22 cellular contexts compared by ENCODE assay signal in the genomic region with DNA sequence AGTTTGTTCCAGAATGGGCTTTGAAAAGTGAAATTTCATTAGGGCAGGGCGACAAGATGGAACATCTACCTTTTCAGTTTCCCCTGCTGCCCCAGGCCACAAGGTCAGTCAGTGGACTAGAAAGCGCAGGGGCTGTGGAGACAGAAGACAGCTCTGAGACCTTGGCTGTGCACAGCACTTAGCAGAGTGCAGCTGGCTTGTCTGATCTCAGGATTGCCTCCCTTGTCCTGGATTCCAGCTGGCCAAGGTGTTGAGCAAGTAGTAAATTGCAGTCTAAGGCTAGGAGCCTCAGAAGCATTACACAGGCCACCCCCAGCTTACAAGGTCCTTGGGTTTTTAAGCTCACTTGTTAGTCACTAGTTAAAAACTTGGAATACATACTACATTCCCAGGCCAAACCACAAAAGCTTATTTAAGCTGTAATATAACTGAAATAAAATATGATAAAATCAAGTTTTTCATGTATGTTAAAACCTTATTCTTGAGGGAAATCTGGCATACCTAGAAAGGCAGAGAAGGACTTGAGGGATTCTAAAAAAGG.
A peak's percentile ranks its signal among the peaks of the same experiment; 100 is the strongest.
DNase-seq lines count a peak whose midpoint lies in the region; ATAC-seq and TF ChIP-seq lines count a peak whose summit lies in the region.
"Had no signal": no experiment of that assay in that cellular context is flagged by ENCODE, and none has a peak within 500 bp of the region (broad histone marks: within the 10 kb centered on the region; RNA-seq: fewer than 3 reads in every experiment).

No MANE protein-coding gene starts in this region.

- TF ChIP-seq POLR2A in esophagus muscularis mucosa (IDR thresholded peaks at IDR 0.05; ENCODE audit: low read depth): no peak

- no peaks in the 10 kb centered on the region for H3K9me3 ChIP-seq in esophagus muscularis mucosa
- H3K9me3 ChIP-seq: colonic mucosa, gastrocnemius medialis, left ventricle myocardium inferior, neutrophil, suprapubic skin, vagina had no signal

- H3K27me3 Mint-ChIP-seq in neural crest cell (ENCODE audit: low read depth) (no peaks in the 10 kb centered on the region), CD14-positive monocyte (ENCODE audit: low read depth in 3 of 3) (peaks cover 3 to 6% (median 6%) of the 10 kb centered on the region in 3 donors)

- 77% methylated on average over 2 of the region's 2 CpGs for WGBS in esophagus muscularis mucosa

- H3K4me1 Mint-ChIP-seq in neural crest cell (no peaks in the 10 kb centered on the region), CD14-positive monocyte (peaks cover 2% of the 10 kb centered on the region)

- H3K36me3 Mint-ChIP-seq in neural crest cell (ENCODE audit: low read depth) (no peaks in the 10 kb centered on the region), CD14-positive monocyte (no peaks in the 10 kb centered on the region)
- H3K36me3 Mint-ChIP-seq: CD8-positive, alpha-beta memory T cell had no signal

- no peaks in the 10 kb centered on the region for H3K27me3 ChIP-seq in esophagus muscularis mucosa
- H3K27me3 ChIP-seq: colonic mucosa, gastrocnemius medialis, neutrophil, suprapubic skin, vagina had no signal

- H3K4me3 ChIP-seq in esophagus muscularis mucosa: no peak overlapping the region
- H3K4me3 ChIP-seq: colonic mucosa, gastrocnemius medialis, left ventricle myocardium inferior, suprapubic skin, vagina had no signal

- DNase-seq in EH (ENCODE audit: low read depth) (peak; percentile 53), NCI-H226 (peak; percentile 73), esophagus muscularis mucosa (ENCODE audit: extremely low spot score) (peak; percentile 39), neural crest cell (ENCODE audit: low read depth, low spot score) (no peak), CD14-positive monocyte (ENCODE audit: low spot score) (no peak), NCI-H1694 treated with DMSO at 0.1 percent for 48 hours (lab: John Stamatoyannopoulos, UW) (no peak), NCI-H524 treated with DMSO at 0.1 percent for 48 hours (lab: John Stamatoyannopoulos, UW) (no peak)
- DNase-seq: activated CD4-positive, alpha-beta T cell treated with anti-CD3 and anti-CD28 coated beads, Interleukin-2, amount 50 U/mL, for 1 hour; activated CD8-positive, alpha-beta memory T cell treated with anti-CD3 and anti-CD28 coated beads, Interleukin-2, amount 50 U/mL, for 48 hours; activated gamma-delta T cell treated with Interleukin-2 at 50 U/mL for 16 hours; anterior cingulate cortex; CD8-positive, alpha-beta memory T cell; colonic mucosa; gastrocnemius medialis; left ventricle myocardium inferior; NCI-H2029; NCI-H446; retina had no signal

- no peaks in the 10 kb centered on the region for H3K36me3 ChIP-seq in esophagus muscularis mucosa
- H3K36me3 ChIP-seq: colonic mucosa, gastrocnemius medialis, left ventricle myocardium inferior, neutrophil, suprapubic skin, vagina had no signal

- H3K4me3 Mint-ChIP-seq in neural crest cell (no peak overlapping the region), CD14-positive monocyte (no peak overlapping the region)
- H3K4me3 Mint-ChIP-seq: CD8-positive, alpha-beta memory T cell had no signal

- no peak for ATAC-seq in activated CD4-positive, CD25-positive, alpha-beta regulatory T cell treated with anti-CD3 and anti-CD28 coated beads, Interleukin-2, amount 50 U/mL, for 24 hours
- ATAC-seq: gastrocnemius medialis had no signal

- H3K9me3 Mint-ChIP-seq in neural crest cell: no peaks in the 10 kb centered on the region
- H3K9me3 Mint-ChIP-seq in CD14-positive monocyte: peaks cover 0 to 4% (median 0%) of the 10 kb centered on the region in 7 donors

- TF ChIP-seq CTCF in esophagus muscularis mucosa (IDR thresholded peaks at IDR 0.05) (no peak), neural crest cell (conservative IDR thresholded peaks at IDR 0.05) (no peak), CD14-positive monocyte (IDR thresholded peaks at IDR 0.05) (no peak)

- no peaks in the 10 kb centered on the region for H3K4me1 ChIP-seq in esophagus muscularis mucosa
- H3K4me1 ChIP-seq: colonic mucosa, gastrocnemius medialis, left ventricle myocardium inferior, suprapubic skin, vagina had no signal

- no peak for TF ChIP-seq EP300 in esophagus muscularis mucosa (IDR thresholded peaks at IDR 0.05)

- no peak overlapping the region for H3K27ac ChIP-seq in esophagus muscularis mucosa (replicated peaks in 1 of 4)
- H3K27ac ChIP-seq: colonic mucosa, gastrocnemius medialis, left ventricle myocardium inferior, neutrophil, suprapubic skin, vagina had no signal

- intact Hi-C loops in esophagus muscularis mucosa (cut with DNase I): no loop called here
- intact Hi-C loops in CD14-positive monocyte (cut with micrococcal nuclease): no loop called here

- H3K27ac Mint-ChIP-seq in neural crest cell (ENCODE audit: unreplicated experiment) (peak overlapping the region; percentile 27), CD14-positive monocyte (no peak overlapping the region)
- H3K27ac Mint-ChIP-seq: CD8-positive, alpha-beta memory T cell had no signal

Comparison
In these comparisons a context has a peak if more than half of its experiments do, and no peak if none do; other contexts are left out.
1. DNase-seq: peak in EH (single experiment), NCI-H226 (single experiment) and esophagus muscularis mucosa (single experiment); none in neural crest cell (single experiment), CD14-positive monocyte (single experiment), NCI-H1694 treated with DMSO at 0.1 percent for 48 hours (single experiment) and NCI-H524 treated with DMSO at 0.1 percent for 48 hours (single experiment).